In genomic region chr12:53337998-53338397, GRCh38 we compare ENCODE assay signal across 19 cellular contexts. TPM values are rescaled to one million over a fixed set of nuclear protein-coding genes. Genes with fewer than 3 reads are reported as not detected.
DNase-seq lines count a peak whose midpoint lies in the region; TF ChIP-seq lines count a peak whose summit lies in the region.
"Had no signal": no experiment of that assay in that cellular context is flagged by ENCODE, and none has a peak within 500 bp of the region (broad histone marks: within the 10 kb centered on the region; RNA-seq: fewer than 3 reads in every experiment).

No MANE protein-coding gene starts in this region.

- H3K9me3 ChIP-seq in Caco-2 = no peaks in the 10 kb centered on the region
- H3K9me3 ChIP-seq in colonic mucosa = no peaks in the 10 kb centered on the region

- CTCF ChIA-PET in Caco-2 (lab: Charles Lee) = no interaction called here

- peaks cover 2% of the 10 kb centered on the region for H3K36me3 Mint-ChIP-seq in T-helper 2 cell treated with Interferon-gamma antibody and Interleukin-4, amounts not matched to agents 5 μg/mL and 100 μg/mL, for 36 hours (ENCODE audit: low read depth)
- H3K36me3 Mint-ChIP-seq in Caco-2 (ENCODE audit: insufficient read depth, unreplicated experiment) (no peaks in the 10 kb centered on the region), glutamatergic neuron (ENCODE audit: unreplicated experiment) (no peaks in the 10 kb centered on the region)

- no TSS peak for BruUV-seq in Caco-2 (replicated peaks; lab: Mats Ljungman, UMichigan)

- H3K4me1 Mint-ChIP-seq in T-helper 2 cell treated with Interferon-gamma antibody and Interleukin-4, amounts not matched to agents 5 μg/mL and 100 μg/mL, for 36 hours (ENCODE audit: low read depth) = peaks cover 9% of the 10 kb centered on the region
- H3K4me1 Mint-ChIP-seq in Caco-2 (ENCODE audit: low read depth, unreplicated experiment) = peaks cover 11% of the 10 kb centered on the region
- peaks cover 8% of the 10 kb centered on the region for H3K4me1 Mint-ChIP-seq in glutamatergic neuron (ENCODE audit: low read depth, unreplicated experiment)

- H3K27me3 ChIP-seq in Caco-2 (replicated peaks; ENCODE audit: control insufficient read depth, insufficient read depth, low read length) = no peaks in the 10 kb centered on the region
- peaks cover 4% of the 10 kb centered on the region for H3K27me3 ChIP-seq in colonic mucosa

- peak overlapping the region; percentile 37 for H3K27ac Mint-ChIP-seq in T-helper 2 cell treated with Interferon-gamma antibody and Interleukin-4, amounts not matched to agents 5 μg/mL and 100 μg/mL, for 36 hours
- peak overlapping the region; percentile 2 for H3K27ac Mint-ChIP-seq in Caco-2 (ENCODE audit: unreplicated experiment)
- no peak overlapping the region for H3K27ac Mint-ChIP-seq in glutamatergic neuron (ENCODE audit: unreplicated experiment)

- H3K36me3 ChIP-seq in Caco-2 (ENCODE audit: control insufficient read depth, insufficient read depth, low read length) (no peaks in the 10 kb centered on the region), colonic mucosa (no peaks in the 10 kb centered on the region)

- intact Hi-C loops in Caco-2 (cut with micrococcal nuclease; ENCODE audit: unreplicated experiment) (no loop called here), colonic mucosa (cut with DNase I) (loop anchor here (10.0 kb wide), 1 partner anchor 167 kb away; the partner anchor contains the start of genes NPFF and TARBP2)

- no peak overlapping the region for H3K9ac ChIP-seq in colonic mucosa (ENCODE audit: low read depth in 2 of 2, low read length in 2 of 2)

- H3K27me3 Mint-ChIP-seq in T-helper 2 cell treated with Interferon-gamma antibody and Interleukin-4, amounts not matched to agents 5 μg/mL and 100 μg/mL, for 36 hours (ENCODE audit: low read depth) = peaks cover 44% of the 10 kb centered on the region
- H3K27me3 Mint-ChIP-seq in Caco-2 (ENCODE audit: insufficient read depth, unreplicated experiment) (peaks cover 7% of the 10 kb centered on the region), glutamatergic neuron (ENCODE audit: unreplicated experiment) (peaks cover 2% of the 10 kb centered on the region)

- H3K9me3 Mint-ChIP-seq in T-helper 2 cell treated with Interferon-gamma antibody and Interleukin-4, amounts not matched to agents 5 μg/mL and 100 μg/mL, for 36 hours = no peaks in the 10 kb centered on the region
- H3K9me3 Mint-ChIP-seq in Caco-2 (ENCODE audit: unreplicated experiment) (no peaks in the 10 kb centered on the region), glutamatergic neuron (ENCODE audit: unreplicated experiment) (peaks cover 5% of the 10 kb centered on the region)

- in situ Hi-C loops in GM13977 (cut with MboI; ENCODE audit: low pct_unique_long_range_greater_than_20kb, low sequenced_read_pairs, unreplicated experiment) = no loop called here

- TF ChIP-seq CTCF in Caco-2 (IDR thresholded peaks at IDR 0.05; ENCODE audit: insufficient read depth in 1 of 2, low read depth in 1 of 2, low read length in 1 of 2, severe bottlenecking in 1 of 2, unreplicated experiment in 1 of 2) = no peak
- TF ChIP-seq CTCF in glutamatergic neuron (IDR thresholded peaks at IDR 0.05; ENCODE audit: partially characterized antibody, unreplicated experiment) = no peak
- no peak for TF ChIP-seq CTCF in GM13977 (IDR thresholded peaks at IDR 0.05; ENCODE audit: extremely low read depth, insufficient read depth, missing control alignments)
- no peak for TF ChIP-seq CTCF in colonic mucosa (IDR thresholded peaks at IDR 0.05)

- 0 out of 2 replicates have a peak, but pooled peaks cover 2% of the 10 kb centered on the region for H3K4me1 ChIP-seq in Caco-2
- no peaks in the 10 kb centered on the region for H3K4me1 ChIP-seq in colonic mucosa

- H3K4me3 Mint-ChIP-seq in T-helper 2 cell treated with Interferon-gamma antibody and Interleukin-4, amounts not matched to agents 5 μg/mL and 100 μg/mL, for 36 hours = peak overlapping the region; percentile 5
- H3K4me3 Mint-ChIP-seq in Caco-2 (ENCODE audit: unreplicated experiment) (peak overlapping the region; percentile 0), glutamatergic neuron (ENCODE audit: unreplicated experiment) (peak overlapping the region; percentile 6)

- H3K27ac ChIP-seq in colonic mucosa = no peak overlapping the region
- H3K27ac ChIP-seq: C4-2B, HL-60 had no signal

- H3K4me3 ChIP-seq in Caco-2 (ENCODE audit: low read depth, low read length) (no peak overlapping the region), colonic mucosa (no peak overlapping the region)

- POLR2A ChIA-PET in Caco-2 (lab: Charles Lee) = no interaction called here

- no peak for DNase-seq in T-helper 2 cell treated with Interferon-gamma antibody and Interleukin-4, amounts not matched to agents 5 μg/mL and 100 μg/mL, for 36 hours (ENCODE audit: low spot score)
- DNase-seq in T-helper 2 cell = no peak
- no peak for DNase-seq in Caco-2
- DNase-seq in NCI-H146 treated with DMSO at 0.1 percent for 48 hours (lab: John Stamatoyannopoulos, UW; ENCODE audit: unreplicated experiment) = peak; percentile 28
- DNase-seq in glutamatergic neuron = no peak
- no peak for DNase-seq in GM13977 (ENCODE audit: low spot score)
- DNase-seq in colonic mucosa = no peak
- no peak for DNase-seq in NCI-H2107 (lab: John Stamatoyannopoulos, UW)
- DNase-seq: DMS153, GOT3, NCI-H1092, NCI-H187, NCI-H446 treated with DMSO at 0.1 percent for 48 hours, NCI-H82 had no signal

RNA-seq across cellular contexts. Expression of gene SP7, which starts 1.8 kb away (rescaled TPM):
- total RNA-seq in Caco-2 (2022) (not detected in 2 replicates), glutamatergic neuron (ENCODE audit: unreplicated experiment) (not detected), colonic mucosa (not detected)
- total RNA-seq: A172, M059J, Right ventricle myocardium inferior had no signal

RNA-seq across cellular contexts. Expression of gene AAAS, which starts 16.6 kb away (rescaled TPM):
- total RNA-seq in Caco-2 (2022) = 63.8 and 67.2 TPM in 2 replicates
- total RNA-seq in glutamatergic neuron (ENCODE audit: unreplicated experiment) = 57.5 TPM
- total RNA-seq in colonic mucosa = 10 to 100 TPM; 36.4 to 61.4 TPM

RNA-seq across cellular contexts. Expression of gene MYG1, which starts 38.5 kb away (rescaled TPM):
- total RNA-seq in Caco-2 (2022) = 56.3 and 59.8 TPM in 2 replicates
- total RNA-seq in glutamatergic neuron (ENCODE audit: unreplicated experiment) = 66.1 TPM
- 10 to 100 TPM; 37.4 to 60.6 TPM for total RNA-seq in colonic mucosa

RNA-seq across cellular contexts. Expression of gene SP1, which starts 42.0 kb away (rescaled TPM):
- total RNA-seq in Caco-2 (2022) (78.1 and 83.3 TPM in 2 replicates), glutamatergic neuron (ENCODE audit: unreplicated experiment) (34.8 TPM), colonic mucosa (10 to 100 TPM; 83.6 to 96.8 TPM)

RNA-seq across cellular contexts. Expression of gene PFDN5, which starts 42.7 kb away (rescaled TPM):
- 251 and 264 TPM in 2 replicates for total RNA-seq in Caco-2 (2022)
- total RNA-seq in glutamatergic neuron (ENCODE audit: unreplicated experiment) = 292 TPM
- 100 to 1,000 TPM; 247 to 305 TPM for total RNA-seq in colonic mucosa
